Comparison of ENCODE assay signal across 23 cellular contexts in the genomic region with DNA sequence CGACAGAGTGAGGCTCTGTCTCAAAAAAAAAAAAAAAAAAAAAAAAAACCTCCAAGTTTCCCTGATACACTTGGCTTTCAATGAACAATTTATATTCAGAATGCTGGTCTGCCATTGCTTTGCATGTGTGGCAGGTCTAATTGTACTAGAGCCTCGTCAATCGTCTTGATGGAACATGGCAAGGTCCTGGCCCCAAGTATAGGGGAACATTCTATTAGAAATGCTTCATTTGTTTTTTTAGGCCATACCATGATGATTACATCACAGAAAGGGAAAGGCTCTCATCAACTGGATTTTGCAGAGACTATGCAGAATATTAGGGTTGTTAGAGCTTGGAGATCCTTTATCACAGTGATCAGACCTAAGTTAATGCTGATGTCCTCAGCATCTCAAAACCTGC. TPM values are rescaled to one million over a fixed set of nuclear protein-coding genes. Genes with fewer than 3 reads are reported as not detected.
DNase-seq lines count a peak whose midpoint lies in the region; ATAC-seq, FAIRE-seq and TF ChIP-seq lines count a peak whose summit lies in the region.
"Had no signal": no experiment of that assay in that cellular context is flagged by ENCODE, and none has a peak within 500 bp of the region (broad histone marks: within the 10 kb centered on the region; RNA-seq: fewer than 3 reads in every experiment).

No MANE protein-coding gene starts in this region.

- H3K9me3 ChIP-seq in astrocyte (ENCODE audit: insufficient read depth, low read depth, low read length) (no peaks in the 10 kb centered on the region), left ventricle myocardium inferior (replicated peaks) (no peaks in the 10 kb centered on the region), WERI-Rb-1 (ENCODE audit: severe bottlenecking) (no peaks in the 10 kb centered on the region)

- H3K4me3 Mint-ChIP-seq in astrocyte (ENCODE audit: unreplicated experiment), result no peak overlapping the region
- H3K4me3 Mint-ChIP-seq in WTC11, result no peak overlapping the region
- H3K4me3 Mint-ChIP-seq: CD8-positive, alpha-beta memory T cell had no signal

- ATAC-seq in WTC11, result no peak
- ATAC-seq: K562 had no signal

- no peaks in the 10 kb centered on the region for H3K36me3 Mint-ChIP-seq in astrocyte (ENCODE audit: low read depth, unreplicated experiment)
- H3K36me3 Mint-ChIP-seq in WTC11, result no peaks in the 10 kb centered on the region
- H3K36me3 Mint-ChIP-seq: CD8-positive, alpha-beta memory T cell had no signal

- H3K27me3 Mint-ChIP-seq in astrocyte (ENCODE audit: low read depth, unreplicated experiment) (no peaks in the 10 kb centered on the region), WTC11 (ENCODE audit: low read depth) (no peaks in the 10 kb centered on the region)
- H3K27me3 Mint-ChIP-seq: CD8-positive, alpha-beta memory T cell had no signal

- H2AFZ ChIP-seq in astrocyte (ENCODE audit: low read depth, low read length), result no peak overlapping the region

- H3K4me3 ChIP-seq in astrocyte (ENCODE audit: insufficient read depth, low read depth, low read length) (no peak overlapping the region), left ventricle myocardium inferior (no peak overlapping the region), WERI-Rb-1 (ENCODE audit: low read depth, low read length) (no peak overlapping the region)
- H3K4me3 ChIP-seq: K562, SK-N-MC had no signal

- H3K27me3 ChIP-seq in astrocyte (ENCODE audit: insufficient read depth, low read length) (no peaks in the 10 kb centered on the region), left ventricle myocardium inferior (ENCODE audit: low read depth) (no peaks in the 10 kb centered on the region), WERI-Rb-1 (ENCODE audit: insufficient read depth, low read depth, severe bottlenecking) (no peaks in the 10 kb centered on the region)

- CTCF ChIA-PET in HEK293T (lab: Yijun Ruan, JAX), result interaction anchor here (0.5 to 0.7 kb wide), 3 partner anchors 9 to 62 kb away, joined by 3 to 8 read pairs (median 3); no protein-coding TSS in a partner anchor
- CTCF ChIA-PET in WTC11 (lab: Charles Lee), result no interaction called here

- H3K27ac ChIP-seq in astrocyte (ENCODE audit: low read depth, low read length), result no peak overlapping the region
- H3K27ac ChIP-seq in left ventricle myocardium inferior (replicated peaks), result no peak overlapping the region
- H3K27ac ChIP-seq in WERI-Rb-1, result no peak overlapping the region
- H3K27ac ChIP-seq: C4-2B, RWPE1, SK-N-MC had no signal

- H3K27ac Mint-ChIP-seq in astrocyte (ENCODE audit: unreplicated experiment), result peak overlapping the region; percentile 43
- H3K27ac Mint-ChIP-seq in WTC11, result no peak overlapping the region
- H3K27ac Mint-ChIP-seq: CD8-positive, alpha-beta memory T cell had no signal

- no peak overlapping the region for H3K9ac ChIP-seq in astrocyte (ENCODE audit: low read length)

- TF ChIP-seq CTCF in astrocyte (IDR thresholded peaks at IDR 0.05; ENCODE audit: insufficient read depth, low read depth, low read length) (no peak), WTC11 (IDR thresholded peaks at IDR 0.05) (no peak), left ventricle myocardium inferior (IDR thresholded peaks at IDR 0.05; ENCODE audit: borderline replicate concordance) (no peak), WERI-Rb-1 (IDR thresholded peaks at IDR 0.05; ENCODE audit: low read depth, low read length) (no peak)

- H4K20me1 ChIP-seq in astrocyte (ENCODE audit: insufficient read depth, low read length), result no peaks in the 10 kb centered on the region

- H3K9me3 Mint-ChIP-seq in astrocyte (ENCODE audit: unreplicated experiment), result no peaks in the 10 kb centered on the region
- H3K9me3 Mint-ChIP-seq in WTC11, result no peaks in the 10 kb centered on the region
- H3K9me3 Mint-ChIP-seq: CD8-positive, alpha-beta memory T cell had no signal

- H3K79me2 ChIP-seq in astrocyte (ENCODE audit: insufficient read depth, low read length), result no peaks in the 10 kb centered on the region

- H3K4me1 Mint-ChIP-seq in astrocyte (ENCODE audit: low read depth, unreplicated experiment) (peaks cover 8% of the 10 kb centered on the region), WTC11 (peaks cover 16% of the 10 kb centered on the region)
- H3K4me1 Mint-ChIP-seq: CD8-positive, alpha-beta memory T cell had no signal

- intact Hi-C loops in left ventricle myocardium inferior (cut with micrococcal nuclease), result no loop called here

- peaks cover 6% of the 10 kb centered on the region for H3K4me1 ChIP-seq in astrocyte (ENCODE audit: insufficient read depth, low read length)
- H3K4me1 ChIP-seq in left ventricle myocardium inferior, result peaks cover 11% of the 10 kb centered on the region

- POLR2A ChIA-PET in HEK293T (lab: Yijun Ruan, JAX) (interaction anchor here (1.0 kb wide), 1 partner anchor 28 kb away, joined by 5 read pairs; the partner anchor contains the start of gene SPRY2), WTC11 (lab: Charles Lee) (no interaction called here)

- H3K36me3 ChIP-seq in astrocyte (ENCODE audit: insufficient read depth, low read length) (no peaks in the 10 kb centered on the region), left ventricle myocardium inferior (no peaks in the 10 kb centered on the region), WERI-Rb-1 (no peaks in the 10 kb centered on the region)

- DNase-seq in HEK293T (ENCODE audit: extremely low spot score), result no peak
- no peak for DNase-seq in astrocyte (ENCODE audit: low read depth)
- peak; percentile 50 for DNase-seq in iris pigment epithelial cell (ENCODE audit: low read depth)
- no peak for DNase-seq in WTC11 (ENCODE audit: low spot score)
- no peak for DNase-seq in dedifferentiated amniotic fluid mesenchymal stem cell (ENCODE audit: extremely low spot score)
- DNase-seq in left ventricle myocardium inferior, result no peak
- no peak for DNase-seq in WERI-Rb-1
- DNase-seq: AML-193; Calu3; CD8-positive, alpha-beta memory T cell; DMS53; NCI-H1092; NCI-H1436; NCI-H187 treated with DMSO at 0.1 percent for 48 hours; NCI-H2227 treated with DMSO at 0.1 percent for 48 hours; NCI-H510A treated with DMSO at 0.1 percent for 48 hours; NCI-H748 treated with DMSO at 0.1 percent for 48 hours; SHP77 treated with DMSO at 0.1 percent for 48 hours had no signal

- H3K4me2 ChIP-seq in astrocyte (ENCODE audit: low read length), result peak overlapping the region; percentile 16

- FAIRE-seq in astrocyte (lab: Jason Lieb, UNC), result no peak
- FAIRE-seq: GM19239, K562 had no signal

TF ChIP-seq in HEK293T, 16 proteins besides CTCF, POLR2A, EP300 and RAD21:
- peak; percentile 29; the same call in 1 of the 2 replicates for TF ChIP-seq ZNF384 (IDR thresholded peaks at IDR 0.05)
- TF ChIP-seq L3MBTL2 (conservative IDR thresholded peaks at IDR 0.05), result no peak
TF ChIP-seq in HEK293T: peak in this region for 1.

TF ChIP-seq in WTC11, 78 proteins besides CTCF, POLR2A, EP300 and RAD21:
- TF ChIP-seq ZNF138 (CRISPR knock-in tag; conservative IDR thresholded peaks at IDR 0.05) (no peak), RELA (CRISPR knock-in tag; IDR thresholded peaks at IDR 0.05; ENCODE audit: borderline replicate concordance) (no peak), USF2 (CRISPR knock-in tag; IDR thresholded peaks at IDR 0.05) (no peak), TP53 (CRISPR knock-in tag; IDR thresholded peaks at IDR 0.05) (no peak), TEAD4 (CRISPR knock-in tag; IDR thresholded peaks at IDR 0.05) (no peak), NFE2L1 (CRISPR knock-in tag; IDR thresholded peaks at IDR 0.05) (no peak), ZNF219 (CRISPR knock-in tag; IDR thresholded peaks at IDR 0.05; ENCODE audit: borderline replicate concordance) (no peak), KAT7 (CRISPR knock-in tag; IDR thresholded peaks at IDR 0.05; ENCODE audit: borderline replicate concordance) (no peak), ESRRA (CRISPR knock-in tag; IDR thresholded peaks at IDR 0.05; ENCODE audit: borderline replicate concordance) (no peak), E2F5 (CRISPR knock-in tag; IDR thresholded peaks at IDR 0.05) (no peak)
- TF ChIP-seq, protein P1, sequence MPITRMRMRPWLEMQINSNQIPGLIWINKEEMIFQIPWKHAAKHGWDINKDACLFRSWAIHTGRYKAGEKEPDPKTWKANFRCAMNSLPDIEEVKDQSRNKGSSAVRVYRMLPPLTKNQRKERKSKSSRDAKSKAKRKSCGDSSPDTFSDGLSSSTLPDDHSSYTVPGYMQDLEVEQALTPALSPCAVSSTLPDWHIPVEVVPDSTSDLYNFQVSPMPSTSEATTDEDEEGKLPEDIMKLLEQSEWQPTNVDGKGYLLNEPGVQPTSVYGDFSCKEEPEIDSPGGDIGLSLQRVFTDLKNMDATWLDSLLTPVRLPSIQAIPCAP (CRISPR knock-in tag; IDR thresholded peaks at IDR 0.05), result no peak

RNA-seq across cellular contexts. Expression of gene SPRY2, which starts 28.0 kb away (rescaled TPM):
- 56.2 and 57.7 TPM in 2 replicates for total RNA-seq in astrocyte
- total RNA-seq in WTC11 (2021), result 44.3 to 63.2 TPM (median 47.4 TPM) in 3 replicates
- total RNA-seq in left ventricle myocardium inferior, result 34.6 TPM
